Comparison of ENCODE assay signal across 23 cellular contexts in genomic region chr10:124359336-124359832, GRCh38. TPM values are rescaled to one million over a fixed set of nuclear protein-coding genes. Genes with fewer than 3 reads are reported as not detected.
DNase-seq lines count a peak whose midpoint lies in the region; FAIRE-seq and TF ChIP-seq lines count a peak whose summit lies in the region.
"Had no signal": no experiment of that assay in that cellular context is flagged by ENCODE, and none has a peak within 500 bp of the region (broad histone marks: within the 10 kb centered on the region; RNA-seq: fewer than 3 reads in every experiment).

No MANE protein-coding gene starts in this region.

- H3K4me3 Mint-ChIP-seq in MCF 10A (ENCODE audit: unreplicated experiment) = no peak overlapping the region
- no peak overlapping the region for H3K4me3 Mint-ChIP-seq in activated T-helper 2 cell treated with anti-CD3 and anti-CD28 coated beads, Interferon-gamma antibody, Interleukin-2, Interleukin-4, amounts not matched to agents 10 μg/mL and 5 μg/mL and 100 μg/mL, durations not matched to agents 14 hours and 24 hours and 36 hours (ENCODE audit: low read depth)
- H3K4me3 Mint-ChIP-seq: B cell; CD4-positive, CD25-positive, alpha-beta regulatory T cell had no signal

- H3K4me3 ChIP-seq in breast epithelium (no peak overlapping the region), fibroblast of mammary gland (ENCODE audit: control insufficient read depth, low read depth, low read length) (no peak overlapping the region)

- no peaks in the 10 kb centered on the region for H3K27me3 Mint-ChIP-seq in MCF 10A (ENCODE audit: insufficient read depth, unreplicated experiment)
- peaks cover 4% of the 10 kb centered on the region for H3K27me3 Mint-ChIP-seq in activated T-helper 2 cell treated with anti-CD3 and anti-CD28 coated beads, Interferon-gamma antibody, Interleukin-2, Interleukin-4, amounts not matched to agents 10 μg/mL and 5 μg/mL and 100 μg/mL, durations not matched to agents 14 hours and 24 hours and 36 hours (ENCODE audit: low read depth)

- H3K27ac Mint-ChIP-seq in MCF 10A (ENCODE audit: low read depth, unreplicated experiment) = no peak overlapping the region
- H3K27ac Mint-ChIP-seq in activated T-helper 2 cell treated with anti-CD3 and anti-CD28 coated beads, Interferon-gamma antibody, Interleukin-2, Interleukin-4, amounts not matched to agents 10 μg/mL and 5 μg/mL and 100 μg/mL, durations not matched to agents 14 hours and 24 hours and 36 hours = no peak overlapping the region
- H3K27ac Mint-ChIP-seq: B cell; CD4-positive, CD25-positive, alpha-beta regulatory T cell had no signal

- peaks cover 17% of the 10 kb centered on the region for H3K4me1 Mint-ChIP-seq in MCF 10A (ENCODE audit: insufficient read depth, unreplicated experiment)
- peaks cover 4% of the 10 kb centered on the region for H3K4me1 Mint-ChIP-seq in activated T-helper 2 cell treated with anti-CD3 and anti-CD28 coated beads, Interferon-gamma antibody, Interleukin-2, Interleukin-4, amounts not matched to agents 10 μg/mL and 5 μg/mL and 100 μg/mL, durations not matched to agents 14 hours and 24 hours and 36 hours (ENCODE audit: low read depth)

- H3K9me3 ChIP-seq in breast epithelium = peaks cover 8 to 15% of the 10 kb centered on the region in 2 donors

- no peaks in the 10 kb centered on the region for H3K36me3 ChIP-seq in breast epithelium

- intact Hi-C loops in MCF 10A (cut with micrococcal nuclease) = no loop called here
- intact Hi-C loops in breast epithelium (cut with DNase I; ENCODE audit: low total_unique reads) = no loop called here
- intact Hi-C loops in activated T-helper 2 cell treated with anti-CD3 and anti-CD28 coated beads, Interferon-gamma antibody, Interleukin-2, Interleukin-4, amounts not matched to agents 10 μg/mL and 5 μg/mL and 100 μg/mL, durations not matched to agents 14 hours and 24 hours and 36 hours (cut with micrococcal nuclease) = no loop called here

- POLR2A ChIA-PET in MCF 10A (lab: Yijun Ruan, JAX) = no interaction called here

- H3K27me3 ChIP-seq in breast epithelium = no peaks in the 10 kb centered on the region

- peaks cover 0 to 3% of the 10 kb centered on the region in 2 donors for H3K4me1 ChIP-seq in breast epithelium

- no peak for FAIRE-seq in H54 (lab: Jason Lieb, UNC)
- FAIRE-seq: GM12891, GM19239 had no signal

- CTCF ChIA-PET in MCF 10A (lab: Yijun Ruan, JAX) = interaction anchor here (0.8 kb wide), 1 partner anchor 244 kb away, joined by 3 read pairs; no protein-coding TSS in a partner anchor

- H3K36me3 Mint-ChIP-seq in MCF 10A (ENCODE audit: insufficient read depth, unreplicated experiment) = no peaks in the 10 kb centered on the region
- no peaks in the 10 kb centered on the region for H3K36me3 Mint-ChIP-seq in activated T-helper 2 cell treated with anti-CD3 and anti-CD28 coated beads, Interferon-gamma antibody, Interleukin-2, Interleukin-4, amounts not matched to agents 10 μg/mL and 5 μg/mL and 100 μg/mL, durations not matched to agents 14 hours and 24 hours and 36 hours (ENCODE audit: low read depth)
- H3K36me3 Mint-ChIP-seq: CD4-positive, CD25-positive, alpha-beta regulatory T cell had no signal

- no TSS peak for BruUV-seq in MCF 10A (replicated peaks; lab: Mats Ljungman, UMichigan)

- no peak for TF ChIP-seq CTCF in MCF 10A (IDR thresholded peaks at IDR 0.05; ENCODE audit: unreplicated experiment)
- no peak for TF ChIP-seq CTCF in breast epithelium (IDR thresholded peaks at IDR 0.05)
- TF ChIP-seq CTCF in fibroblast of mammary gland (conservative IDR thresholded peaks at IDR 0.05; ENCODE audit: control insufficient read depth, insufficient read depth, low read depth, low read length) = no peak

- H3K9me3 Mint-ChIP-seq in MCF 10A (ENCODE audit: unreplicated experiment) = no peaks in the 10 kb centered on the region
- H3K9me3 Mint-ChIP-seq in activated T-helper 2 cell treated with anti-CD3 and anti-CD28 coated beads, Interferon-gamma antibody, Interleukin-2, Interleukin-4, amounts not matched to agents 10 μg/mL and 5 μg/mL and 100 μg/mL, durations not matched to agents 14 hours and 24 hours and 36 hours = peaks cover 4% of the 10 kb centered on the region

- DNase-seq in MCF 10A (ENCODE audit: unreplicated experiment) (peak; percentile 60), breast epithelium (ENCODE audit: low spot score in 2 of 2) (no peak), OCI-M1 (lab: John Stamatoyannopoulos, UW) (peak; percentile 14), fibroblast of mammary gland (ENCODE audit: low read depth) (peak; percentile 10), Kasumi-1 (lab: John Stamatoyannopoulos, UW) (no peak), H54 (ENCODE audit: insufficient read length, low spot score) (no peak), HUDEP-2 (lab: John Stamatoyannopoulos, UW; ENCODE audit: unreplicated experiment in 76 of 76) (no peak)
- DNase-seq in activated T-helper 2 cell treated with anti-CD3 and anti-CD28 coated beads, Interferon-gamma antibody, Interleukin-2, Interleukin-4, amounts not matched to agents 10 μg/mL and 5 μg/mL and 100 μg/mL, durations not matched to agents 14 hours and 24 hours and 36 hours (ENCODE audit: low spot score) = no peak
- DNase-seq: 8988T; CD4-positive, CD25-positive, alpha-beta regulatory T cell; COR-L47; DMS 273 treated with DMSO at 0.1 percent for 48 hours; KBM-7; NCI-H1092 treated with DMSO at 0.1 percent for 48 hours; NCI-H146; NCI-H2029 treated with DMSO at 0.1 percent for 48 hours; NCI-H2171 treated with DMSO at 0.1 percent for 48 hours; NCI-H446; NCI-H69 had no signal

- TF ChIP-seq POLR2A in breast epithelium (IDR thresholded peaks at IDR 0.05) (no peak), H54 (IDR thresholded peaks at IDR 0.05; ENCODE audit: low read depth, low read length) (no peak)

- no peak overlapping the region for H3K27ac ChIP-seq in breast epithelium
- H3K27ac ChIP-seq: RWPE1 had no signal

RNA-seq across cellular contexts. Expression of gene OAT, which starts 59.3 kb away (rescaled TPM):
- 62.2 and 68.1 TPM in 2 replicates for total RNA-seq in MCF 10A (2022)
- total RNA-seq in breast epithelium = 100 to 1,000 TPM in 2 of 3 donors, 10 to 100 TPM in 1; 93.3 to 160 (median 115) TPM
- 42.6 and 45.8 TPM in 2 replicates for total RNA-seq in activated T-helper 2 cell treated with anti-CD3 and anti-CD28 coated beads, Interferon-gamma antibody, Interleukin-2, Interleukin-4, amounts not matched to agents 10 μg/mL and 5 μg/mL and 100 μg/mL, durations not matched to agents 14 hours and 24 hours and 36 hours

Comparison
In these comparisons a context has a peak if more than half of its experiments do, and no peak if none do; other contexts are left out.
1. DNase-seq: peak in MCF 10A (single experiment), OCI-M1 (single experiment) and fibroblast of mammary gland (single experiment); none in breast epithelium (0 of 2), Kasumi-1 (0 of 2), H54 (single experiment), activated T-helper 2 cell treated with anti-CD3 and anti-CD28 coated beads, Interferon-gamma antibody, Interleukin-2, Interleukin-4, amounts not matched to agents 10 μg/mL and 5 μg/mL and 100 μg/mL, durations not matched to agents 14 hours and 24 hours and 36 hours (single experiment) and HUDEP-2 (0 of 76).